Comparison of ENCODE assay signal across 9 cellular contexts in the genomic region with DNA sequence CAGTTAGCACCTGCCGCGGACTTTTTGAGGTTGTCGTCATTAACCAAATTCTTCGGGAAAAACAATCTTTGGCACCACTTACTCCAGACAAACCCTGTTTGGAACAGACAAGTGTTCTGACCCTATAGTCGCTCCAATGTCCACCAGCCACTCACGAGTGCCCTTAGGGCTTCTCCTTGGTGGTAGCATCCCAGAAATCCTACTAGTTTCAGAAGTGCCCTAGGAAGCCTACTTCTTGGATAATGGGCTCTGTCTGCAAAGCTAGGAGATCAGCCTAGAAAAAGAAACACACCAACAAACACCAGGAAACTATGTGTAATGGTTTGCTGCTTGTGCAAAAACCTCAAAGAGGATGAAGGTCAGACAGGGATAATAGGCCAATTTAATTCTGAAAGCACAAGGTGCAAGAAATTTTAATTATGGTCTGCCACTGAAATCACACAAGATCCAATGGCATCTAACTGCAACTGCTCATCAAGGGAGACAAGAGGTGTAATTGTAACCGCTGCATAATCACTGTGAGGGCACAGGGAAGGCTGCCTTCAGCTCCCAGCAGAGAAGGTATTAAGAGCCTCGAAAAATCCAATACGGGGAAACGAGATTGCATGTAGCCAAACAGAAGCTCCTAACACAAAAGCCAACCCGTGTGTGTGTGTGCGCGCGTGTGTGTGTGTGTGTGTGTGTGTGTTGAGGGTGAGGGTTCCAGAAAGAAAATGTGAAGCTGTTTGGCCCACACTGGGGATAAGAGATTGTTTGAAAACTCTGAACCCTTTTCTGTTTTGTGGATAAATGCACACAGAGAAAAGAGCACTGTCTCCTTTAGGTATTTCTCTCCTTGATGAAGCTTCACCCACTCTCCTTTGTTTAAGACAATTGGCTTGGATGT. TPM values are rescaled to one million over a fixed set of nuclear protein-coding genes. Genes with fewer than 3 reads are reported as not detected.
DNase-seq lines count a peak whose midpoint lies in the region; ATAC-seq, FAIRE-seq and TF ChIP-seq lines count a peak whose summit lies in the region.
"Had no signal": no experiment of that assay in that cellular context is flagged by ENCODE, and none has a peak within 500 bp of the region (broad histone marks: within the 10 kb centered on the region; RNA-seq: fewer than 3 reads in every experiment).

No MANE protein-coding gene starts in this region.

- CTCF ChIA-PET in activated naive CD4-positive, alpha-beta T cell treated with anti-CD3 and anti-CD28 coated beads, Interleukin-2, amount 10 ng/mL, durations not matched to agents 7 days and 5 days (lab: Charles Lee) = interaction anchor here (0.6 kb wide), 1 partner anchor 29 kb away, joined by 3 read pairs; no protein-coding TSS in a partner anchor

- peaks cover 54% of the 10 kb centered on the region for H3K27me3 Mint-ChIP-seq in activated naive CD4-positive, alpha-beta T cell treated with anti-CD3 and anti-CD28 coated beads, Interleukin-2, amount 10 ng/mL, durations not matched to agents 7 days and 5 days

- H3K4me1 ChIP-seq in lower lobe of right lung (peaks cover 9% of the 10 kb centered on the region), thoracic aorta (ENCODE audit: control insufficient read depth in 1 of 2, low read depth in 2 of 2) (peaks cover 11 to 31% of the 10 kb centered on the region in 2 donors)

- no peak overlapping the region for H3K4me3 Mint-ChIP-seq in activated naive CD4-positive, alpha-beta T cell treated with anti-CD3 and anti-CD28 coated beads, Interleukin-2, amount 10 ng/mL, durations not matched to agents 7 days and 5 days

- H3K4me3 ChIP-seq in bronchial epithelial cell (ENCODE audit: low read depth, low read length) = peak overlapping the region; percentile 58
- H3K4me3 ChIP-seq in lower lobe of right lung = peak overlapping the region; percentile 84
- H3K4me3 ChIP-seq in thoracic aorta = peak overlapping the region; percentile 80

- H3K36me3 ChIP-seq in bronchial epithelial cell (ENCODE audit: control insufficient read depth, insufficient read depth, low read length) (no peaks in the 10 kb centered on the region), lower lobe of right lung (no peaks in the 10 kb centered on the region), thoracic aorta (no peaks in the 10 kb centered on the region)

- no peak overlapping the region for H3K27ac Mint-ChIP-seq in activated naive CD4-positive, alpha-beta T cell treated with anti-CD3 and anti-CD28 coated beads, Interleukin-2, amount 10 ng/mL, durations not matched to agents 7 days and 5 days

- H3K27me3 ChIP-seq in bronchial epithelial cell (ENCODE audit: control insufficient read depth, insufficient read depth, low read length) (no peaks in the 10 kb centered on the region), lower lobe of right lung (ENCODE audit: low read depth) (no peaks in the 10 kb centered on the region), thoracic aorta (replicated peaks; ENCODE audit: insufficient read depth) (no peaks in the 10 kb centered on the region)

- intact Hi-C loops in lower lobe of right lung (cut with DNase I) = no loop called here

- ATAC-seq in lower lobe of right lung (no peak), thoracic aorta (ENCODE audit: insufficient number of reproducible peaks, low FRiP score, low read depth) (no peak), HG03196 (IDR thresholded peaks at IDR 0.05; ENCODE audit: unreplicated experiment) (no peak)

- in situ Hi-C loops in G401 (cut with HindIII; ENCODE audit: low sequenced_read_pairs) = no loop called here

- no peaks in the 10 kb centered on the region for H3K9me3 Mint-ChIP-seq in activated naive CD4-positive, alpha-beta T cell treated with anti-CD3 and anti-CD28 coated beads, Interleukin-2, amount 10 ng/mL, durations not matched to agents 7 days and 5 days

- H3K27ac ChIP-seq in lower lobe of right lung (peak overlapping the region; percentile 79), thoracic aorta (peak overlapping the region; percentile 82 to 83)
- H3K27ac ChIP-seq: HL-60 had no signal

- H3K36me3 Mint-ChIP-seq in activated naive CD4-positive, alpha-beta T cell treated with anti-CD3 and anti-CD28 coated beads, Interleukin-2, amount 10 ng/mL, durations not matched to agents 7 days and 5 days = no peaks in the 10 kb centered on the region

- TF ChIP-seq CTCF in bronchial epithelial cell (IDR thresholded peaks at IDR 0.05; ENCODE audit: insufficient read depth, low read length, severe bottlenecking) (no peak), lower lobe of right lung (IDR thresholded peaks at IDR 0.05) (no peak), thoracic aorta (IDR thresholded peaks at IDR 0.05) (no peak)

- peak; percentile 47 for FAIRE-seq in bronchial epithelial cell (lab: Jason Lieb, UNC)

- DNase-seq in NCI-H510A treated with DMSO at 0.1 percent for 48 hours (lab: John Stamatoyannopoulos, UW) = peak; percentile 69
- DNase-seq in NCI-H510A (lab: John Stamatoyannopoulos, UW) = no peak
- DNase-seq in bronchial epithelial cell (ENCODE audit: low read depth) = no peak
- no peak for DNase-seq in lower lobe of right lung
- DNase-seq in thoracic aorta (ENCODE audit: low spot score) = no peak
- DNase-seq in activated naive CD4-positive, alpha-beta T cell treated with anti-CD3 and anti-CD28 coated beads, Interleukin-2, amount 10 ng/mL, durations not matched to agents 7 days and 5 days = no peak
- DNase-seq in G401 (ENCODE audit: low spot score) = no peak

- H3K9me3 ChIP-seq in lower lobe of right lung (no peaks in the 10 kb centered on the region), thoracic aorta (no peaks in the 10 kb centered on the region)

- H3K4me1 Mint-ChIP-seq in activated naive CD4-positive, alpha-beta T cell treated with anti-CD3 and anti-CD28 coated beads, Interleukin-2, amount 10 ng/mL, durations not matched to agents 7 days and 5 days = peaks cover 17% of the 10 kb centered on the region

RNA-seq across cellular contexts. Expression of gene WLS, which starts 2.2 kb away (rescaled TPM):
- 34.1 and 39.8 TPM in 2 replicates for total RNA-seq in bronchial epithelial cell
- total RNA-seq in lower lobe of right lung = 85.2 TPM
- total RNA-seq in thoracic aorta = 10 to 100 TPM; 73.9 to 80.1 TPM
- 280 and 326 TPM in 2 replicates for total RNA-seq in G401 (2014; rRNA removed; shearing (Covaris generic))
